Comparison of ENCODE assay signal across 27 cellular contexts in genomic region chr12:2281446-2281845, GRCh38.
"Had no signal": no experiment of that assay in that cellular context is flagged by ENCODE, and none has a peak within 500 bp of the region (broad histone marks: within the 10 kb centered on the region; RNA-seq: fewer than 3 reads in every experiment).

No MANE protein-coding gene starts in this region.

- H3K36me3 ChIP-seq: neutrophil, ovary, prostate gland, right atrium auricular region, stomach, thoracic aorta, thyroid gland, tibial nerve, upper lobe of left lung, vagina had no signal

- H3K9me3 ChIP-seq: neutrophil, ovary, prostate gland, right atrium auricular region, stomach, thoracic aorta, thyroid gland, tibial nerve, upper lobe of left lung, vagina had no signal

- H3K9me3 Mint-ChIP-seq: natural killer cell treated with Interleukin-12 subunit alpha and Interleukin-12 subunit beta and Interleukin-15 and Interleukin-18, amount 100 ng/mL, for 72 hours; neural crest cell; stimulated activated effector memory CD8-positive, alpha-beta T cell treated with anti-CD3 and anti-CD28 coated beads, Interleukin-12 subunit alpha, Interleukin-12 subunit beta, amount 100 ng/mL, for 72 hours had no signal

- H3K4me3 ChIP-seq: ovary, prostate gland, right atrium auricular region, stomach, thoracic aorta, thyroid gland, tibial nerve, upper lobe of left lung, vagina had no signal

- H3K4me3 Mint-ChIP-seq: naive B cell; naive thymus-derived CD8-positive, alpha-beta T cell; natural killer cell treated with Interleukin-12 subunit alpha and Interleukin-12 subunit beta and Interleukin-15 and Interleukin-18, amount 100 ng/mL, for 72 hours; nephron progenitor cell; neural crest cell; stimulated activated effector memory CD8-positive, alpha-beta T cell treated with anti-CD3 and anti-CD28 coated beads, Interleukin-12 subunit alpha, Interleukin-12 subunit beta, amount 100 ng/mL, for 72 hours; stimulated activated naive B cell treated with anti-CD40 and anti-IgM and Interleukin-4, amounts not matched to agents 10 μg/mL and 1 μg/mL and 100 μg/mL, for 72 hours; stimulated activated naive CD8-positive, alpha-beta T cell treated with anti-CD3 and anti-CD28 coated beads, Interleukin-15, Interleukin-2, amounts not matched to agents 100 ng/mL and 50 ng/mL, for 24 hours had no signal

- H3K27ac ChIP-seq: neutrophil, ovary, parathyroid adenoma, prostate gland, stomach, thoracic aorta, thyroid gland, tibial nerve, vagina had no signal

- H3K27ac Mint-ChIP-seq: naive thymus-derived CD8-positive, alpha-beta T cell; natural killer cell treated with Interleukin-12 subunit alpha and Interleukin-12 subunit beta and Interleukin-15 and Interleukin-18, amount 100 ng/mL, for 72 hours; nephron progenitor cell; stimulated activated effector memory CD8-positive, alpha-beta T cell treated with anti-CD3 and anti-CD28 coated beads, Interleukin-12 subunit alpha, Interleukin-12 subunit beta, amount 100 ng/mL, for 72 hours; stimulated activated naive B cell treated with anti-CD40 and anti-IgM and Interleukin-4, amounts not matched to agents 10 μg/mL and 1 μg/mL and 100 μg/mL, for 72 hours; stimulated activated naive CD8-positive, alpha-beta T cell treated with anti-CD3 and anti-CD28 coated beads, Interleukin-15, Interleukin-2, amounts not matched to agents 100 ng/mL and 50 ng/mL, for 24 hours had no signal

- H3K27me3 ChIP-seq: neutrophil, ovary, right atrium auricular region, stomach, thyroid gland, tibial nerve, upper lobe of left lung, vagina had no signal

- H3K4me1 ChIP-seq: parathyroid adenoma had no signal

- H3K36me3 Mint-ChIP-seq: natural killer cell treated with Interleukin-12 subunit alpha and Interleukin-12 subunit beta and Interleukin-15 and Interleukin-18, amount 100 ng/mL, for 72 hours; stimulated activated effector memory CD8-positive, alpha-beta T cell treated with anti-CD3 and anti-CD28 coated beads, Interleukin-12 subunit alpha, Interleukin-12 subunit beta, amount 100 ng/mL, for 72 hours had no signal

- DNase-seq: naive B cell; naive thymus-derived CD8-positive, alpha-beta T cell; nephron progenitor cell; ovary; retina; stimulated activated CD4-positive, alpha-beta T cell treated with anti-CD3 and anti-CD28 coated beads, Interleukin-15, amount 100 ng/mL, for 24 hours; stimulated activated CD4-positive, alpha-beta T cell treated with anti-CD3 and anti-CD28 coated beads, Interleukin-2, amount 100 ng/mL, for 24 hours; stimulated activated CD4-positive, alpha-beta T cell treated with anti-CD3 and anti-CD28 coated beads, Interleukin-2, amount 100 ng/mL, for 48 hours; stimulated activated CD4-positive, alpha-beta T cell treated with anti-CD3 and anti-CD28 coated beads, Interleukin-4, amount 100 ng/mL, for 24 hours; stimulated activated naive B cell treated with anti-CD40 and anti-IgM and Interleukin-4, amounts not matched to agents 10 μg/mL and 1 μg/mL and 100 μg/mL, for 72 hours; stimulated activated naive CD4-positive, alpha-beta T cell treated with Interleukin-2 at 50 U/mL for 16 hours; stomach; thyroid gland; trophoblast cell; upper lobe of left lung had no signal

- ATAC-seq: naive thymus-derived CD8-positive, alpha-beta T cell; natural killer cell treated with Interleukin-12 subunit alpha and Interleukin-12 subunit beta and Interleukin-15 and Interleukin-18, amount 100 ng/mL, for 72 hours; sciatic nerve; stimulated activated effector memory CD8-positive, alpha-beta T cell treated with anti-CD3 and anti-CD28 coated beads, Interleukin-12 subunit alpha, Interleukin-12 subunit beta, amount 100 ng/mL, for 72 hours; stimulated activated naive B cell treated with anti-CD40 and anti-IgM and Interleukin-4, amounts not matched to agents 10 μg/mL and 1 μg/mL and 100 μg/mL, for 72 hours had no signal
